22 cellular contexts compared by ENCODE assay signal in genomic region chrX:108323751-108324150, GRCh38.
"Had no signal": no experiment of that assay in that cellular context is flagged by ENCODE, and none has a peak within 500 bp of the region (broad histone marks: within the 10 kb centered on the region; RNA-seq: fewer than 3 reads in every experiment).

No MANE protein-coding gene starts in this region.

- H3K27ac ChIP-seq: epithelial cell of prostate, foreskin keratinocyte, left ventricle myocardium inferior, lower lobe of right lung, psoas muscle, suprapubic skin, upper lobe of left lung, uterus had no signal

- ATAC-seq: effector memory CD8-positive, alpha-beta T cell; foreskin keratinocyte; left cardiac atrium; lower lobe of right lung; stimulated activated effector memory CD8-positive, alpha-beta T cell treated with anti-CD3 and anti-CD28 coated beads, Interleukin-12 subunit alpha, Interleukin-12 subunit beta, amount 100 ng/mL, for 72 hours; stimulated activated naive CD8-positive, alpha-beta T cell treated with anti-CD3 and anti-CD28 coated beads, Interleukin-15, Interleukin-2, amounts not matched to agents 100 U/mL and 50 U/mL, for 24 hours had no signal

- DNase-seq: effector memory CD8-positive, alpha-beta T cell; foreskin keratinocyte; immature natural killer cell; kidney; left cardiac atrium; left ventricle myocardium inferior; lower lobe of right lung; mesendoderm; naive B cell; occipital lobe; psoas muscle; stimulated activated CD4-positive, alpha-beta T cell treated with anti-CD3 and anti-CD28 coated beads, Interleukin-4, amount 100 ng/mL, for 1 hour; stimulated activated CD8-positive, alpha-beta memory T cell treated with anti-CD3 and anti-CD28 coated beads, Interleukin-4, amount 100 ng/mL, for 48 hours; stimulated activated naive CD8-positive, alpha-beta T cell treated with anti-CD3 and anti-CD28 coated beads, Interleukin-15, Interleukin-2, amounts not matched to agents 100 U/mL and 50 U/mL, for 24 hours; tibial artery; upper lobe of left lung; uterus had no signal

- H3K36me3 ChIP-seq: esophagus muscularis mucosa, left ventricle myocardium inferior, lower lobe of right lung, right atrium auricular region, suprapubic skin, tibial artery, upper lobe of left lung, uterus had no signal

- H3K4me1 ChIP-seq: foreskin keratinocyte, left ventricle myocardium inferior, lower lobe of right lung, right atrium auricular region, suprapubic skin, upper lobe of left lung, uterus had no signal

- H3K4me3 ChIP-seq: esophagus muscularis mucosa, left ventricle myocardium inferior, lower lobe of right lung, psoas muscle, right atrium auricular region, suprapubic skin, tibial artery, upper lobe of left lung, uterus had no signal

- H3K9me3 ChIP-seq: esophagus muscularis mucosa, left ventricle myocardium inferior, lower lobe of right lung, psoas muscle, right atrium auricular region, suprapubic skin, tibial artery, upper lobe of left lung, uterus had no signal

- H3K27me3 ChIP-seq: foreskin keratinocyte, right atrium auricular region, suprapubic skin, tibial artery, upper lobe of left lung had no signal
